1 cellular context compared by ENCODE assay signal in the genomic region with DNA sequence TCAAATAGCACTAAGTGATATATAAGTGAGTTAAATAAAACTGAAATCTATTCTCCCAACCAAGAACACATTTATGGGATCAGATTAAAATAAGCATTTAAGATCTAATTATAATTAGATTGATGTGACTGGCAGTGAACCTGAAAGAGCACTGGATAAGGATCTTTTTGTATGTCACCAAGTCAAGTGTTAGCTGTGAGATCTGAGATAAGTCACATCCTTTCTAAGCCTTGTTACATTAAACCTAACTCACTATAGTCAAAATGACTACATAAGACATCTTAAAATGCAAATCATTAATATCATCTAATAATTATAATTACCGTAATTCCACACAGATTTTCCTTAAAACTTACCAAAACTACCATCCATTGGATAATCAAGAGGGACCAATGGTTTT.
TF ChIP-seq lines count a peak whose summit lies in the region.

No MANE protein-coding gene starts in this region.

TF ChIP-seq in HCT116, 20 proteins besides CTCF, POLR2A, EP300 and RAD21:
- TF ChIP-seq, protein P1, sequence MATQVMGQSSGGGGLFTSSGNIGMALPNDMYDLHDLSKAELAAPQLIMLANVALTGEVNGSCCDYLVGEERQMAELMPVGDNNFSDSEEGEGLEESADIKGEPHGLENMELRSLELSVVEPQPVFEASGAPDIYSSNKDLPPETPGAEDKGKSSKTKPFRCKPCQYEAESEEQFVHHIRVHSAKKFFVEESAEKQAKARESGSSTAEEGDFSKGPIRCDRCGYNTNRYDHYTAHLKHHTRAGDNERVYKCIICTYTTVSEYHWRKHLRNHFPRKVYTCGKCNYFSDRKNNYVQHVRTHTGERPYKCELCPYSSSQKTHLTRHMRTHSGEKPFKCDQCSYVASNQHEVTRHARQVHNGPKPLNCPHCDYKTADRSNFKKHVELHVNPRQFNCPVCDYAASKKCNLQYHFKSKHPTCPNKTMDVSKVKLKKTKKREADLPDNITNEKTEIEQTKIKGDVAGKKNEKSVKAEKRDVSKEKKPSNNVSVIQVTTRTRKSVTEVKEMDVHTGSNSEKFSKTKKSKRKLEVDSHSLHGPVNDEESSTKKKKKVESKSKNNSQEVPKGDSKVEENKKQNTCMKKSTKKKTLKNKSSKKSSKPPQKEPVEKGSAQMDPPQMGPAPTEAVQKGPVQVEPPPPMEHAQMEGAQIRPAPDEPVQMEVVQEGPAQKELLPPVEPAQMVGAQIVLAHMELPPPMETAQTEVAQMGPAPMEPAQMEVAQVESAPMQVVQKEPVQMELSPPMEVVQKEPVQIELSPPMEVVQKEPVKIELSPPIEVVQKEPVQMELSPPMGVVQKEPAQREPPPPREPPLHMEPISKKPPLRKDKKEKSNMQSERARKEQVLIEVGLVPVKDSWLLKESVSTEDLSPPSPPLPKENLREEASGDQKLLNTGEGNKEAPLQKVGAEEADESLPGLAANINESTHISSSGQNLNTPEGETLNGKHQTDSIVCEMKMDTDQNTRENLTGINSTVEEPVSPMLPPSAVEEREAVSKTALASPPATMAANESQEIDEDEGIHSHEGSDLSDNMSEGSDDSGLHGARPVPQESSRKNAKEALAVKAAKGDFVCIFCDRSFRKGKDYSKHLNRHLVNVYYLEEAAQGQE (IDR thresholded peaks at IDR 0.05; ENCODE audit: low read depth): no peak
- no peak for TF ChIP-seq ZNF274 (IDR thresholded peaks at IDR 0.05; ENCODE audit: low read depth, low read length)
TF ChIP-seq in HCT116: peak in this region for 0.
